ENCODE assay signal across 8 cellular contexts in genomic region chr14:64510127-64510808, GRCh38. TPM values are rescaled to one million over a fixed set of nuclear protein-coding genes. Genes with fewer than 3 reads are reported as not detected.
DNase-seq lines count a peak whose midpoint lies in the region; ATAC-seq, FAIRE-seq and TF ChIP-seq lines count a peak whose summit lies in the region.

No MANE protein-coding gene starts in this region.

- TF ChIP-seq RAD21 in K562 (CRISPR knock-in tag; conservative IDR thresholded peaks at IDR 0.05 in 1 of 2, IDR thresholded peaks at IDR 0.05 in 1 of 2) = no peak

- H3K36me3 ChIP-seq in Caco-2 (ENCODE audit: control insufficient read depth, insufficient read depth, low read length) (no peaks in the 10 kb centered on the region), K562 (ENCODE audit: control insufficient read depth, insufficient read depth, low read length) (no peaks in the 10 kb centered on the region), right atrium auricular region (no peaks in the 10 kb centered on the region)

- H3K27ac Mint-ChIP-seq in Caco-2 (ENCODE audit: unreplicated experiment) = peak overlapping the region; percentile 6
- H3K27ac Mint-ChIP-seq in osteocyte (ENCODE audit: unreplicated experiment) = peak overlapping the region; percentile 66

- TF ChIP-seq EP300 in K562 (IDR thresholded peaks at IDR 0.05; ENCODE audit: low read length) = no peak

- TF ChIP-seq CTCF in Caco-2 (IDR thresholded peaks at IDR 0.05; ENCODE audit: insufficient read depth in 1 of 2, low read depth in 1 of 2, low read length in 1 of 2, severe bottlenecking in 1 of 2, unreplicated experiment in 1 of 2) (no peak), K562 (IDR thresholded peaks at IDR 0.05 in 2 of 3, conservative IDR thresholded peaks at IDR 0.05 in 1 of 3; ENCODE audit: insufficient read depth in 2 of 3, low read depth in 1 of 3, low read length in 3 of 3) (no peak), osteocyte (IDR thresholded peaks at IDR 0.05) (no peak), right atrium auricular region (IDR thresholded peaks at IDR 0.05) (no peak)

- TF ChIP-seq POLR2A in K562 (conservative IDR thresholded peaks at IDR 0.05) = no peak

- H3K4me3 ChIP-seq in Caco-2 (ENCODE audit: low read depth, low read length) (no peak overlapping the region), K562 (no peak overlapping the region), right atrium auricular region (no peak overlapping the region)

- no peaks in the 10 kb centered on the region for H3K9me3 ChIP-seq in Caco-2
- no peaks in the 10 kb centered on the region for H3K9me3 ChIP-seq in K562 (replicated peaks; ENCODE audit: control insufficient read depth, insufficient read depth, low read depth, low read length)
- H3K9me3 ChIP-seq in right atrium auricular region = no peaks in the 10 kb centered on the region

- H3K9me3 Mint-ChIP-seq in Caco-2 (ENCODE audit: unreplicated experiment) (no peaks in the 10 kb centered on the region), osteocyte (ENCODE audit: unreplicated experiment) (no peaks in the 10 kb centered on the region)

- 50% methylated on average over 2 of the region's 2 CpGs for WGBS in K562 (ENCODE audit: insufficient coverage, low coverage, missing lambda C conversion rate)

- DNase-seq in Caco-2 = no peak
- DNase-seq in NAMALWA (ENCODE audit: low spot score) = peak; percentile 13
- DNase-seq in K562 (ENCODE audit: extremely low read depth in 1 of 4, low spot score in 3 of 4) = no peak
- no peak for DNase-seq in osteocyte (ENCODE audit: extremely low spot score, unreplicated experiment)
- no peak for DNase-seq in DMS79 (lab: John Stamatoyannopoulos, UW)
- DNase-seq in right atrium auricular region (ENCODE audit: low spot score) = no peak
- DNase-seq in cardiac septum (ENCODE audit: low spot score) = no peak
- DNase-seq in NCI-H446 (lab: John Stamatoyannopoulos, UW) = no peak

- peak overlapping the region in 1 of 2 experiments; percentile 14; a peak in 2 of 4 replicates for H3K9ac ChIP-seq in K562 (ENCODE audit: insufficient read depth in 1 of 2, low read depth in 2 of 2, low read length in 2 of 2)

- H2AFZ ChIP-seq in K562 (ENCODE audit: low read depth, low read length) = 0 out of 2 replicates have a peak overlapping the region, but pooled peaks have one; percentile 10

- FAIRE-seq in K562 (lab: Jason Lieb, UNC) = peak; percentile 11

- H3K4me1 Mint-ChIP-seq in Caco-2 (ENCODE audit: low read depth, unreplicated experiment) (peaks cover 28% of the 10 kb centered on the region), osteocyte (ENCODE audit: unreplicated experiment) (peaks cover 78% of the 10 kb centered on the region)

- peaks cover 55% of the 10 kb centered on the region for H3K79me2 ChIP-seq in K562 (ENCODE audit: control insufficient read depth, insufficient read depth, low read length)

- no peaks in the 10 kb centered on the region for H3K9me1 ChIP-seq in K562 (ENCODE audit: control insufficient read depth, insufficient read depth, low read length)

- in situ Hi-C loops in K562 (cut with MboI) = no loop called here

- CTCF ChIA-PET in Caco-2 (lab: Charles Lee) = interaction anchor here (0.5 to 1.2 kb wide), 9 partner anchors 25 to 166 kb away, joined by 3 to 8 read pairs (median 4); no protein-coding TSS in a partner anchor
- CTCF ChIA-PET in K562 (lab: Yijun Ruan, JAX; ENCODE audit: low intra/inter-chr PET ratio) = no interaction called here

- H3K4me1 ChIP-seq in Caco-2 (peaks cover 20% of the 10 kb centered on the region), K562 (replicated peaks in 1 of 2; ENCODE audit: control insufficient read depth in 2 of 2, insufficient read depth in 2 of 2, low read length in 2 of 2) (peaks cover 0 to 33% of the 10 kb centered on the region in 2 experiments; a peak in 4 of 5 replicates), right atrium auricular region (peaks cover 0 to 81% of the 10 kb centered on the region in 2 donors)

- no TSS peak for BruUV-seq in Caco-2 (replicated peaks; lab: Mats Ljungman, UMichigan)
- no TSS peak for BruUV-seq in K562 (replicated peaks; lab: Mats Ljungman, UMichigan)

- H3K27me3 Mint-ChIP-seq in Caco-2 (ENCODE audit: insufficient read depth, unreplicated experiment) (no peaks in the 10 kb centered on the region), osteocyte (ENCODE audit: unreplicated experiment) (no peaks in the 10 kb centered on the region)

- H3K4me2 ChIP-seq in K562 (ENCODE audit: insufficient read depth, low read length) = no peak overlapping the region

- H3K27me3 ChIP-seq in Caco-2 (replicated peaks; ENCODE audit: control insufficient read depth, insufficient read depth, low read length) (no peaks in the 10 kb centered on the region), K562 (ENCODE audit: control insufficient read depth in 2 of 2, insufficient read depth in 2 of 2, low read length in 2 of 2) (no peaks in the 10 kb centered on the region), right atrium auricular region (no peaks in the 10 kb centered on the region)

- H3K4me3 Mint-ChIP-seq in Caco-2 (ENCODE audit: unreplicated experiment) = peak overlapping the region; percentile 0
- no peak overlapping the region for H3K4me3 Mint-ChIP-seq in osteocyte (ENCODE audit: unreplicated experiment)

- POLR2A ChIA-PET in Caco-2 (lab: Charles Lee) (interaction anchor here (0.7 kb wide), 1 partner anchor 216 kb away, joined by 3 read pairs; no protein-coding TSS in a partner anchor), K562 (lab: Yijun Ruan, JAX) (interaction anchor here (0.7 to 1.2 kb wide), 3 partner anchors 11 to 125 kb away, joined by 3 read pairs; no protein-coding TSS in a partner anchor)

- H3K27ac ChIP-seq in K562 (ENCODE audit: extremely low read depth, low read depth, low read length) = peak overlapping the region; percentile 29; the same call in 1 of the 3 replicates
- H3K27ac ChIP-seq in right atrium auricular region = peak overlapping the region in 1 of 2 donors; percentile 2

- H4K20me1 ChIP-seq in K562 (replicated peaks; ENCODE audit: control insufficient read depth, insufficient read depth, low read length) = no peaks in the 10 kb centered on the region

- intact Hi-C loops in Caco-2 (cut with micrococcal nuclease; ENCODE audit: unreplicated experiment) (loop anchor here (1.0 to 2.0 kb wide), 2 partner anchors 31 to 80 kb away; partner anchors contain the start of gene HSPA2), K562 (cut with micrococcal nuclease) (no loop called here), cardiac septum (cut with DNase I) (no loop called here)

- H3K36me3 Mint-ChIP-seq in Caco-2 (ENCODE audit: insufficient read depth, unreplicated experiment) (peaks cover 14% of the 10 kb centered on the region), osteocyte (ENCODE audit: unreplicated experiment) (peaks cover 2% of the 10 kb centered on the region)

- ATAC-seq in K562 = peak; percentile 50

RNA-seq across cellular contexts. Expression of gene ZBTB1, which starts 5.7 kb away (rescaled TPM):
- total RNA-seq in Caco-2 (2022) (34.3 TPM in 2 replicates), K562 (2014; rRNA removed) (4.9 and 5.3 TPM in 2 replicates), K562 (2014; rRNA removed; fragmentation: Illumina TruSeq; extraction: Trizol) (9.9 and 10.1 TPM in 2 replicates), K562 (2015; rRNA removed; fragmentation: Illumina TruSeq; extraction: Trizol) (11.6 and 12.2 TPM in 2 replicates), K562 (2021) (8.1 and 9.4 TPM in 2 replicates), osteocyte (62.9 and 67.0 TPM in 2 replicates), right atrium auricular region (10 to 100 TPM; 18.5 to 21.2 TPM), cardiac septum (25.4 TPM)
- total RNA-seq in K562 (2011; cell fraction: chromatin; rRNA removed; ENCODE audit: low replicate concordance) = 7.3 and 17.6 TPM in 2 replicates
- 5.0 and 5.1 TPM in 2 replicates for total RNA-seq in K562 (2011; cell fraction: nucleolus; rRNA removed)
- total RNA-seq in K562 (2011; cell fraction: nucleoplasm; rRNA removed) = 7.1 and 7.3 TPM in 2 replicates
- polyA plus RNA-seq in K562 (2011; rRNA removed) (16.5 and 17.7 TPM in 2 replicates), K562 (2014; fragmentation: Illumina TruSeq; extraction: Trizol) (7.2 and 8.1 TPM in 2 replicates), K562 (2014; fragmentation: Nextera tagmentation; extraction: Ambion mirVana) (1 to 10 TPM; 2.3 to 2.7 TPM), K562 (2014; rRNA removed) (9.0 and 10.3 TPM in 2 replicates)
- polyA plus RNA-seq in K562 (2011; cell fraction: cytosol; rRNA removed) = 4.7 and 10.0 TPM in 2 replicates
- 14.6 and 23.1 TPM in 2 replicates for polyA plus RNA-seq in K562 (2011; cell fraction: nucleus; rRNA removed)
- polyA plus RNA-seq in K562 (2012) = 8.0 and 12.8 TPM in 2 replicates
- polyA minus RNA-seq in K562 (2011; rRNA and poly(A)+ RNA removed) = 10.6 and 13.3 TPM in 2 replicates
- polyA minus RNA-seq in K562 (2011; cell fraction: cytosol; rRNA and poly(A)+ RNA removed) = 6.1 and 7.3 TPM in 2 replicates
- polyA minus RNA-seq in K562 (2011; cell fraction: nucleus; rRNA and poly(A)+ RNA removed) = 5.9 and 10.3 TPM in 2 replicates

RNA-seq across cellular contexts. Expression of gene ZBTB25, which starts 6.6 kb away (rescaled TPM):
- total RNA-seq in Caco-2 (2022) (8.8 and 10.0 TPM in 2 replicates), K562 (2014; rRNA removed) (1.3 TPM in 2 replicates), K562 (2014; rRNA removed; fragmentation: Illumina TruSeq; extraction: Trizol) (2.5 and 3.3 TPM in 2 replicates), K562 (2015; rRNA removed; fragmentation: Illumina TruSeq; extraction: Trizol) (2.6 and 2.8 TPM in 2 replicates), K562 (2021) (2.5 and 2.6 TPM in 2 replicates), osteocyte (9.4 and 10.9 TPM in 2 replicates), right atrium auricular region (1 to 10 TPM; 5.0 to 9.2 TPM), cardiac septum (21.4 TPM)
- total RNA-seq in K562 (2011; cell fraction: chromatin; rRNA removed; ENCODE audit: low replicate concordance) = 6.4 and 12.4 TPM in 2 replicates
- 2.8 and 3.9 TPM in 2 replicates for total RNA-seq in K562 (2011; cell fraction: nucleolus; rRNA removed)
- total RNA-seq in K562 (2011; cell fraction: nucleoplasm; rRNA removed) = 6.5 and 8.2 TPM in 2 replicates
- polyA plus RNA-seq in K562 (2011; rRNA removed) (3.9 and 5.6 TPM in 2 replicates), K562 (2014; fragmentation: Illumina TruSeq; extraction: Trizol) (1.7 and 2.3 TPM in 2 replicates), K562 (2014; fragmentation: Nextera tagmentation; extraction: Ambion mirVana) (under 1 TPM; 0.61 to 0.92 TPM), K562 (2014; rRNA removed) (0.99 and 2.1 TPM in 2 replicates)
- 1.6 and 2.6 TPM in 2 replicates for polyA plus RNA-seq in K562 (2011; cell fraction: cytosol; rRNA removed)
- 7.0 and 8.0 TPM in 2 replicates for polyA plus RNA-seq in K562 (2011; cell fraction: nucleus; rRNA removed)
- 1.3 and 2.5 TPM in 2 replicates for polyA plus RNA-seq in K562 (2012)
- 6.0 and 6.6 TPM in 2 replicates for polyA minus RNA-seq in K562 (2011; rRNA and poly(A)+ RNA removed)
- 2.8 and 3.7 TPM in 2 replicates for polyA minus RNA-seq in K562 (2011; cell fraction: cytosol; rRNA and poly(A)+ RNA removed)
- polyA minus RNA-seq in K562 (2011; cell fraction: nucleus; rRNA and poly(A)+ RNA removed) = 4.7 and 6.7 TPM in 2 replicates

RNA-seq across cellular contexts. Expression of gene HSPA2, which starts 30.3 kb away (rescaled TPM):
- 8.3 and 8.7 TPM in 2 replicates for total RNA-seq in Caco-2 (2022)
- total RNA-seq in K562 (2011; cell fraction: chromatin; rRNA removed; ENCODE audit: low replicate concordance) = not detected in 2 replicates
- total RNA-seq in K562 (2011; cell fraction: nucleolus; rRNA removed) = not detected in 2 replicates
- total RNA-seq in K562 (2011; cell fraction: nucleoplasm; rRNA removed) = not detected in 2 replicates
- total RNA-seq in K562 (2014; rRNA removed) = not detected in 2 replicates
- not detected in 2 replicates for total RNA-seq in K562 (2014; rRNA removed; fragmentation: Illumina TruSeq; extraction: Trizol)
- not detected in 2 replicates for total RNA-seq in K562 (2015; rRNA removed; fragmentation: Illumina TruSeq; extraction: Trizol)
- 0.16 TPM in 1 of 2 replicates, not detected in the other for total RNA-seq in K562 (2021)
- polyA plus RNA-seq in K562 (2011; rRNA removed) = not detected in 2 replicates
- polyA plus RNA-seq in K562 (2011; cell fraction: cytosol; rRNA removed) = not detected in 2 replicates
- not detected in 2 replicates for polyA plus RNA-seq in K562 (2011; cell fraction: nucleus; rRNA removed)
- polyA plus RNA-seq in K562 (2012) = not detected in 2 replicates
- polyA plus RNA-seq in K562 (2014; fragmentation: Illumina TruSeq; extraction: Trizol) = not detected in 2 replicates
- not detected for polyA plus RNA-seq in K562 (2014; fragmentation: Nextera tagmentation; extraction: Ambion mirVana)
- polyA plus RNA-seq in K562 (2014; rRNA removed) = not detected in 2 replicates
- not detected in 2 replicates for polyA minus RNA-seq in K562 (2011; rRNA and poly(A)+ RNA removed)
- not detected in 2 replicates for polyA minus RNA-seq in K562 (2011; cell fraction: cytosol; rRNA and poly(A)+ RNA removed)
- polyA minus RNA-seq in K562 (2011; cell fraction: nucleus; rRNA and poly(A)+ RNA removed) = not detected in 2 replicates
- 2.1 and 2.8 TPM in 2 replicates for total RNA-seq in osteocyte
- 100 to 1,000 TPM in 1 of 2 donors, 10 to 100 TPM in 1; 64.9 to 151 TPM for total RNA-seq in right atrium auricular region
- 74.9 TPM for total RNA-seq in cardiac septum

RNA-seq across cellular contexts. Expression of gene PPP1R36, which starts 39.5 kb away (rescaled TPM):
- total RNA-seq in Caco-2 (2022) (2.3 and 2.9 TPM in 2 replicates), K562 (2014; rRNA removed) (not detected in 2 replicates), K562 (2014; rRNA removed; fragmentation: Illumina TruSeq; extraction: Trizol) (not detected in 2 replicates), K562 (2015; rRNA removed; fragmentation: Illumina TruSeq; extraction: Trizol) (0.29 TPM in 1 of 2 replicates, not detected in the other), K562 (2021) (not detected in 2 replicates), osteocyte (1.3 and 2.1 TPM in 2 replicates), right atrium auricular region (under 1 TPM in 1 of 2 donors, not detected in 1; 0.31 TPM), cardiac septum (0.94 TPM)
- total RNA-seq in K562 (2011; cell fraction: chromatin; rRNA removed; ENCODE audit: low replicate concordance) = not detected in 2 replicates
- not detected in 2 replicates for total RNA-seq in K562 (2011; cell fraction: nucleolus; rRNA removed)
- not detected in 2 replicates for total RNA-seq in K562 (2011; cell fraction: nucleoplasm; rRNA removed)
- polyA plus RNA-seq in K562 (2011; rRNA removed) (not detected in 2 replicates), K562 (2014; fragmentation: Illumina TruSeq; extraction: Trizol) (not detected in 2 replicates), K562 (2014; fragmentation: Nextera tagmentation; extraction: Ambion mirVana) (not detected), K562 (2014; rRNA removed) (not detected in 2 replicates)
- polyA plus RNA-seq in K562 (2011; cell fraction: cytosol; rRNA removed) = not detected in 2 replicates
- polyA plus RNA-seq in K562 (2011; cell fraction: nucleus; rRNA removed) = not detected in 2 replicates
- not detected in 2 replicates for polyA plus RNA-seq in K562 (2012)
- polyA minus RNA-seq in K562 (2011; rRNA and poly(A)+ RNA removed) = not detected in 2 replicates
- polyA minus RNA-seq in K562 (2011; cell fraction: cytosol; rRNA and poly(A)+ RNA removed) = not detected in 2 replicates
- polyA minus RNA-seq in K562 (2011; cell fraction: nucleus; rRNA and poly(A)+ RNA removed) = not detected in 2 replicates

RNA-seq across cellular contexts. Expression of gene AKAP5, which starts 45.0 kb away (rescaled TPM):
- total RNA-seq in Caco-2 (2022) (15.0 and 15.9 TPM in 2 replicates), K562 (2014; rRNA removed) (0.41 and 0.50 TPM in 2 replicates), K562 (2014; rRNA removed; fragmentation: Illumina TruSeq; extraction: Trizol) (0.61 and 0.76 TPM in 2 replicates), K562 (2015; rRNA removed; fragmentation: Illumina TruSeq; extraction: Trizol) (0.75 and 0.94 TPM in 2 replicates), K562 (2021) (0.35 and 0.40 TPM in 2 replicates), osteocyte (3.4 and 3.6 TPM in 2 replicates), right atrium auricular region (under 1 TPM in 1 of 2 donors, not detected in 1; 0.24 TPM), cardiac septum (0.51 TPM)
- 0.25 and 1.1 TPM in 2 replicates for total RNA-seq in K562 (2011; cell fraction: chromatin; rRNA removed; ENCODE audit: low replicate concordance)
- 0.13 and 0.17 TPM in 2 replicates for total RNA-seq in K562 (2011; cell fraction: nucleolus; rRNA removed)
- total RNA-seq in K562 (2011; cell fraction: nucleoplasm; rRNA removed) = 0.73 and 1.3 TPM in 2 replicates
- polyA plus RNA-seq in K562 (2011; rRNA removed) (0.12 and 0.24 TPM in 2 replicates), K562 (2014; fragmentation: Illumina TruSeq; extraction: Trizol) (0.32 and 0.34 TPM in 2 replicates), K562 (2014; fragmentation: Nextera tagmentation; extraction: Ambion mirVana) (under 1 TPM; 0.06 to 0.07 TPM), K562 (2014; rRNA removed) (0.11 and 0.40 TPM in 2 replicates)
- 0.07 TPM in 2 replicates for polyA plus RNA-seq in K562 (2011; cell fraction: cytosol; rRNA removed)
- 0.06 and 0.11 TPM in 2 replicates for polyA plus RNA-seq in K562 (2011; cell fraction: nucleus; rRNA removed)
- polyA plus RNA-seq in K562 (2012) = 0.30 and 0.50 TPM in 2 replicates
- 0.48 and 0.63 TPM in 2 replicates for polyA minus RNA-seq in K562 (2011; rRNA and poly(A)+ RNA removed)
- polyA minus RNA-seq in K562 (2011; cell fraction: cytosol; rRNA and poly(A)+ RNA removed) = 0.48 TPM in 1 of 2 replicates, not detected in the other
- 0.27 and 0.78 TPM in 2 replicates for polyA minus RNA-seq in K562 (2011; cell fraction: nucleus; rRNA and poly(A)+ RNA removed)
